11 cellular contexts compared by ENCODE assay signal in genomic region chr12:67981236-67982164, GRCh38. TPM values are rescaled to one million over a fixed set of nuclear protein-coding genes. Genes with fewer than 3 reads are reported as not detected.
DNase-seq lines count a peak whose midpoint lies in the region; ATAC-seq and TF ChIP-seq lines count a peak whose summit lies in the region.
"Had no signal": no experiment of that assay in that cellular context is flagged by ENCODE, and none has a peak within 500 bp of the region (broad histone marks: within the 10 kb centered on the region; RNA-seq: fewer than 3 reads in every experiment).

No MANE protein-coding gene starts in this region.

- no peak overlapping the region for H3K27ac ChIP-seq in trophoblast cell (ENCODE audit: low read depth, low read length)
- H3K27ac ChIP-seq in gastrocnemius medialis = no peak overlapping the region

- H3K27me3 ChIP-seq in trophoblast cell (ENCODE audit: insufficient read depth, low read length) = no peaks in the 10 kb centered on the region
- H3K27me3 ChIP-seq in gastrocnemius medialis = no peaks in the 10 kb centered on the region

- no peak overlapping the region for H2BK120ac ChIP-seq in trophoblast cell (ENCODE audit: insufficient read depth, low read length, poor library complexity)

- no peak overlapping the region for H3K18ac ChIP-seq in trophoblast cell (ENCODE audit: low read length)

- no peak overlapping the region for H2AK5ac ChIP-seq in trophoblast cell (ENCODE audit: low read length)

- no peaks in the 10 kb centered on the region for H3K79me1 ChIP-seq in trophoblast cell (ENCODE audit: low read length)

- in situ Hi-C loops in gastrocnemius medialis (cut with MboI; ENCODE audit: low sequenced_read_pairs in 4 of 4) = no loop called here

- no CpG with 5 or more reads among the region's 4 CpGs for WGBS in trophoblast cell (ENCODE audit: extremely low coverage, insufficient coverage, insufficient read length)

- H3K36me3 ChIP-seq in trophoblast cell (ENCODE audit: control insufficient read depth in 1 of 2, insufficient read depth in 2 of 2, low read length in 2 of 2) = no peaks in the 10 kb centered on the region
- H3K36me3 ChIP-seq in gastrocnemius medialis = no peaks in the 10 kb centered on the region

- H2AFZ ChIP-seq in trophoblast cell (ENCODE audit: insufficient read depth, low read length, poor library complexity) = no peak overlapping the region

- no peak overlapping the region for H4K91ac ChIP-seq in trophoblast cell (ENCODE audit: low read depth, low read length)

- H3K4me3 ChIP-seq in cardiac fibroblast (replicated peaks in 1 of 2; ENCODE audit: low read depth in 2 of 2, low read length in 2 of 2) (no peak overlapping the region), trophoblast cell (ENCODE audit: low read depth, low read length) (no peak overlapping the region), gastrocnemius medialis (no peak overlapping the region)

- no peak overlapping the region for H3K23ac ChIP-seq in trophoblast cell (ENCODE audit: low read length)

- TF ChIP-seq CTCF in cardiac fibroblast (IDR thresholded peaks at IDR 0.05; ENCODE audit: low read depth, low read length) = no peak
- TF ChIP-seq CTCF in gastrocnemius medialis (IDR thresholded peaks at IDR 0.05 in 4 of 5, conservative IDR thresholded peaks at IDR 0.05 in 1 of 5) = no peak

- H3K4me2 ChIP-seq in trophoblast cell (ENCODE audit: low read length) = no peak overlapping the region

- TF ChIP-seq POLR2A in gastrocnemius medialis (IDR thresholded peaks at IDR 0.05) = no peak

- H3K79me2 ChIP-seq in trophoblast cell (ENCODE audit: control insufficient read depth, insufficient read depth, low read length, poor library complexity) = no peaks in the 10 kb centered on the region

- H3K4me1 ChIP-seq in trophoblast cell (ENCODE audit: control insufficient read depth in 1 of 2, insufficient read depth in 2 of 2, low read length in 2 of 2) = no peaks in the 10 kb centered on the region
- no peaks in the 10 kb centered on the region for H3K4me1 ChIP-seq in gastrocnemius medialis

- no peak for ATAC-seq in gastrocnemius medialis
- ATAC-seq: activated naive CD8-positive, alpha-beta T cell treated with anti-CD3 and anti-CD28 coated beads, Interleukin-2, amount 50 U/mL, for 24 hours; natural killer cell treated with Interleukin-12 subunit alpha and Interleukin-12 subunit beta and Interleukin-15 and Interleukin-18, amount 100 ng/mL, for 72 hours had no signal

- no peak overlapping the region for H4K12ac ChIP-seq in trophoblast cell (ENCODE audit: low read depth, low read length)

- no peak overlapping the region for H3K9ac ChIP-seq in trophoblast cell (ENCODE audit: low read length)

- H2BK12ac ChIP-seq in trophoblast cell (ENCODE audit: low read length) = no peak overlapping the region

- DNase-seq in GM04504 (ENCODE audit: low read depth) = peak; percentile 82
- peak; percentile 5 for DNase-seq in NCI-H1694 treated with DMSO at 0.1 percent for 48 hours (lab: John Stamatoyannopoulos, UW)
- DNase-seq in cardiac fibroblast (ENCODE audit: low read depth in 2 of 2) = peak; percentile 59 to 90
- DNase-seq in trophoblast cell = peak; percentile 29 to 58
- DNase-seq in NOMO-1 treated with dmso at 0.1 percent for 144 hours (lab: John Stamatoyannopoulos, UW; ENCODE audit: unreplicated experiment) = no peak
- no peak for DNase-seq in gastrocnemius medialis
- DNase-seq in DMS114 treated with DMSO at 0.1 percent for 48 hours (lab: John Stamatoyannopoulos, UW; ENCODE audit: unreplicated experiment) = no peak
- DNase-seq: activated CD4-positive, CD25-positive, alpha-beta regulatory T cell; activated naive CD8-positive, alpha-beta T cell treated with anti-CD3 and anti-CD28 coated beads, Interleukin-2, amount 50 U/mL, for 24 hours had no signal

- no peak overlapping the region for H3K14ac ChIP-seq in trophoblast cell (ENCODE audit: low read length)

- no peak overlapping the region for H3K4ac ChIP-seq in trophoblast cell (ENCODE audit: low read depth, low read length)

- no peak overlapping the region for H2BK5ac ChIP-seq in trophoblast cell (ENCODE audit: low read depth, low read length, poor library complexity)

- H3K9me3 ChIP-seq in trophoblast cell (ENCODE audit: insufficient read depth, low read depth, low read length) = no peaks in the 10 kb centered on the region
- H3K9me3 ChIP-seq in gastrocnemius medialis = no peaks in the 10 kb centered on the region

- intact Hi-C loops in gastrocnemius medialis (cut with DNase I; ENCODE audit: low total_unique reads) = no loop called here

- H4K8ac ChIP-seq in trophoblast cell (ENCODE audit: low read depth, low read length) = no peak overlapping the region

RNA-seq across cellular contexts. Expression of gene IFNG-AS1, which starts 7.7 kb away (rescaled TPM):
- polyA plus RNA-seq in trophoblast cell (2013) = not detected in 2 replicates
- total RNA-seq in gastrocnemius medialis = not detected
- total RNA-seq: glomerular endothelial cell had no signal

Comparison
In these comparisons a context has a peak if more than half of its experiments do, and no peak if none do; other contexts are left out.
1. DNase-seq: peak in GM04504 (single experiment), NCI-H1694 treated with DMSO at 0.1 percent for 48 hours (single experiment), cardiac fibroblast (2 of 2) and trophoblast cell (2 of 2); none in NOMO-1 treated with dmso at 0.1 percent for 144 hours (single experiment), gastrocnemius medialis (0 of 2) and DMS114 treated with DMSO at 0.1 percent for 48 hours (single experiment).